9 cellular contexts compared by ENCODE assay signal in genomic region chr3:69725994-69726571, GRCh38. TPM values are rescaled to one million over a fixed set of nuclear protein-coding genes. Genes with fewer than 3 reads are reported as not detected.
"Had no signal": no experiment of that assay in that cellular context is flagged by ENCODE, and none has a peak within 500 bp of the region (broad histone marks: within the 10 kb centered on the region; RNA-seq: fewer than 3 reads in every experiment).

No MANE protein-coding gene starts in this region.

- H3K27ac ChIP-seq: GM23248 had no signal

- H3K4me1 ChIP-seq: HAP-1 had no signal

- H3K9me3 ChIP-seq: HAP-1 had no signal

- H3K4me3 ChIP-seq: GM23248, HAP-1 had no signal

- FAIRE-seq: HTR-8/SVneo had no signal

- DNase-seq: GM23248, GOT3, H7, HFFc6, IMR-90 had no signal

- H3K36me3 ChIP-seq: HAP-1 had no signal

- H3K9ac ChIP-seq: GM23248 had no signal

- H2AFZ ChIP-seq: GM23248 had no signal

- H3K27ac Mint-ChIP-seq: HFFc6 had no signal

- H3K4me3 Mint-ChIP-seq: HFFc6 had no signal

- H3K9me3 Mint-ChIP-seq: HFFc6 had no signal

- ATAC-seq: HCT116 had no signal

RNA-seq across cellular contexts. Expression of gene MITF, which starts 13.2 kb away (rescaled TPM):
- total RNA-seq: HT-29 had no signal
